8 cellular contexts compared by ENCODE assay signal in genomic region chr11:102564110-102564509, GRCh38. TPM values are rescaled to one million over a fixed set of nuclear protein-coding genes. Genes with fewer than 3 reads are reported as not detected.
DNase-seq lines count a peak whose midpoint lies in the region; ATAC-seq and TF ChIP-seq lines count a peak whose summit lies in the region.

No MANE protein-coding gene starts in this region.

- peaks cover 28% of the 10 kb centered on the region for H3K36me3 Mint-ChIP-seq in activated naive CD4-positive, alpha-beta T cell treated with anti-CD3 and anti-CD28 coated beads, Interleukin-2, amount 10 ng/mL, durations not matched to agents 7 days and 5 days
- peaks cover under 1% of the 10 kb centered on the region for H3K36me3 Mint-ChIP-seq in activated naive CD8-positive, alpha-beta T cell treated with anti-CD3 and anti-CD28 coated beads, Interleukin-2, amount 50 U/mL, for 24 hours (ENCODE audit: low read depth)
- H3K36me3 Mint-ChIP-seq in stimulated activated naive B cell treated with anti-CD40 and anti-IgM and Interleukin-4, amounts not matched to agents 10 μg/mL and 1 μg/mL and 100 μg/mL, for 72 hours, result peaks cover 16 to 22% of the 10 kb centered on the region in 2 donors
- no peaks in the 10 kb centered on the region for H3K36me3 Mint-ChIP-seq in CD4-positive, alpha-beta T cell (ENCODE audit: low read depth)

- no peak for TF ChIP-seq CTCF in gastroesophageal sphincter (IDR thresholded peaks at IDR 0.05)
- TF ChIP-seq CTCF in CD4-positive, alpha-beta T cell (IDR thresholded peaks at IDR 0.05), result no peak

- TF ChIP-seq POLR2A in gastroesophageal sphincter (IDR thresholded peaks at IDR 0.05), result no peak

- WGBS in gastroesophageal sphincter (ENCODE audit: low coverage in 1 of 2), 2 donors, result 68 to 80% methylated on average over 1 to 2 of the region's 2 CpGs

- H3K9me3 ChIP-seq in gastroesophageal sphincter, result peaks cover 0 to 4% (median 0%) of the 10 kb centered on the region in 3 donors
- peaks cover 4% of the 10 kb centered on the region for H3K9me3 ChIP-seq in CD4-positive, alpha-beta T cell (ENCODE audit: control insufficient read depth, low read length)

- CTCF ChIA-PET in activated naive CD4-positive, alpha-beta T cell treated with anti-CD3 and anti-CD28 coated beads, Interleukin-2, amount 10 ng/mL, durations not matched to agents 7 days and 5 days (lab: Charles Lee), result interaction anchor here (0.6 to 1.1 kb wide), 2 partner anchors 23 to 50 kb away, joined by 3 read pairs; no protein-coding TSS in a partner anchor
- CTCF ChIA-PET in CD4-positive, alpha-beta T cell (lab: Charles Lee), result no interaction called here

- TF ChIP-seq EP300 in gastroesophageal sphincter (IDR thresholded peaks at IDR 0.05), result no peak

- no peaks in the 10 kb centered on the region for H3K36me3 ChIP-seq in gastroesophageal sphincter

- intact Hi-C loops in CD4-positive, alpha-beta T cell (cut with DNase I, micrococcal nuclease), result no loop called here

- peaks cover 0 to 17% (median 0%) of the 10 kb centered on the region in 3 donors for H3K4me1 ChIP-seq in gastroesophageal sphincter

- ATAC-seq in HG03159 (IDR thresholded peaks at IDR 0.05; ENCODE audit: unreplicated experiment) (peak; percentile 73), gastroesophageal sphincter (no peak)
- peak; percentile 94 for ATAC-seq in activated naive CD8-positive, alpha-beta T cell treated with anti-CD3 and anti-CD28 coated beads, Interleukin-2, amount 50 U/mL, for 24 hours
- ATAC-seq in stimulated activated naive B cell treated with anti-CD40 and anti-IgM and Interleukin-4, amounts not matched to agents 10 μg/mL and 1 μg/mL and 100 μg/mL, for 72 hours (replicated peaks), result peak; percentile 59 to 64
- no peak for ATAC-seq in CD4-positive, alpha-beta T cell (ENCODE audit: poor library complexity)

- H3K4me1 Mint-ChIP-seq in activated naive CD4-positive, alpha-beta T cell treated with anti-CD3 and anti-CD28 coated beads, Interleukin-2, amount 10 ng/mL, durations not matched to agents 7 days and 5 days, result peaks cover 50% of the 10 kb centered on the region
- H3K4me1 Mint-ChIP-seq in activated naive CD8-positive, alpha-beta T cell treated with anti-CD3 and anti-CD28 coated beads, Interleukin-2, amount 50 U/mL, for 24 hours, result peaks cover 48% of the 10 kb centered on the region
- peaks cover 32 to 56% of the 10 kb centered on the region in 2 donors for H3K4me1 Mint-ChIP-seq in stimulated activated naive B cell treated with anti-CD40 and anti-IgM and Interleukin-4, amounts not matched to agents 10 μg/mL and 1 μg/mL and 100 μg/mL, for 72 hours
- H3K4me1 Mint-ChIP-seq in CD4-positive, alpha-beta T cell (ENCODE audit: low read depth), result peaks cover 45% of the 10 kb centered on the region

- POLR2A ChIA-PET in CD4-positive, alpha-beta T cell (lab: Charles Lee), result interaction anchor here (0.6 to 1.2 kb wide), 2 partner anchors 25 to 38 kb away, joined by 3 read pairs; no protein-coding TSS in a partner anchor

- peak overlapping the region; percentile 19 for H3K27ac Mint-ChIP-seq in activated naive CD4-positive, alpha-beta T cell treated with anti-CD3 and anti-CD28 coated beads, Interleukin-2, amount 10 ng/mL, durations not matched to agents 7 days and 5 days
- no peak overlapping the region for H3K27ac Mint-ChIP-seq in activated naive CD8-positive, alpha-beta T cell treated with anti-CD3 and anti-CD28 coated beads, Interleukin-2, amount 50 U/mL, for 24 hours
- peak overlapping the region; percentile 39 for H3K27ac Mint-ChIP-seq in stimulated activated naive B cell treated with anti-CD40 and anti-IgM and Interleukin-4, amounts not matched to agents 10 μg/mL and 1 μg/mL and 100 μg/mL, for 72 hours
- no peak overlapping the region for H3K27ac Mint-ChIP-seq in CD4-positive, alpha-beta T cell

- H3K4me3 Mint-ChIP-seq in activated naive CD4-positive, alpha-beta T cell treated with anti-CD3 and anti-CD28 coated beads, Interleukin-2, amount 10 ng/mL, durations not matched to agents 7 days and 5 days, result no peak overlapping the region
- no peak overlapping the region for H3K4me3 Mint-ChIP-seq in activated naive CD8-positive, alpha-beta T cell treated with anti-CD3 and anti-CD28 coated beads, Interleukin-2, amount 50 U/mL, for 24 hours
- H3K4me3 Mint-ChIP-seq in stimulated activated naive B cell treated with anti-CD40 and anti-IgM and Interleukin-4, amounts not matched to agents 10 μg/mL and 1 μg/mL and 100 μg/mL, for 72 hours, result peak overlapping the region in 1 of 2 donors; percentile 2
- H3K4me3 Mint-ChIP-seq in CD4-positive, alpha-beta T cell, result no peak overlapping the region

- H3K27me3 Mint-ChIP-seq in activated naive CD4-positive, alpha-beta T cell treated with anti-CD3 and anti-CD28 coated beads, Interleukin-2, amount 10 ng/mL, durations not matched to agents 7 days and 5 days, result no peaks in the 10 kb centered on the region
- no peaks in the 10 kb centered on the region for H3K27me3 Mint-ChIP-seq in activated naive CD8-positive, alpha-beta T cell treated with anti-CD3 and anti-CD28 coated beads, Interleukin-2, amount 50 U/mL, for 24 hours
- no peaks in the 10 kb centered on the region for H3K27me3 Mint-ChIP-seq in stimulated activated naive B cell treated with anti-CD40 and anti-IgM and Interleukin-4, amounts not matched to agents 10 μg/mL and 1 μg/mL and 100 μg/mL, for 72 hours
- H3K27me3 Mint-ChIP-seq in CD4-positive, alpha-beta T cell, result no peaks in the 10 kb centered on the region

- H3K9me3 Mint-ChIP-seq in activated naive CD4-positive, alpha-beta T cell treated with anti-CD3 and anti-CD28 coated beads, Interleukin-2, amount 10 ng/mL, durations not matched to agents 7 days and 5 days, result peaks cover 31% of the 10 kb centered on the region
- H3K9me3 Mint-ChIP-seq in activated naive CD8-positive, alpha-beta T cell treated with anti-CD3 and anti-CD28 coated beads, Interleukin-2, amount 50 U/mL, for 24 hours, result peaks cover 18% of the 10 kb centered on the region
- peaks cover 6 to 12% of the 10 kb centered on the region in 2 donors for H3K9me3 Mint-ChIP-seq in stimulated activated naive B cell treated with anti-CD40 and anti-IgM and Interleukin-4, amounts not matched to agents 10 μg/mL and 1 μg/mL and 100 μg/mL, for 72 hours
- peaks cover 6% of the 10 kb centered on the region for H3K9me3 Mint-ChIP-seq in CD4-positive, alpha-beta T cell

- H3K27me3 ChIP-seq in gastroesophageal sphincter, result no peaks in the 10 kb centered on the region
- H3K27me3 ChIP-seq in CD4-positive, alpha-beta T cell (ENCODE audit: control insufficient read depth, insufficient read depth, low read length), result no peaks in the 10 kb centered on the region

- H3K27ac ChIP-seq in gastroesophageal sphincter, result no peak overlapping the region
- H3K27ac ChIP-seq in CD4-positive, alpha-beta T cell (ENCODE audit: low read depth, low read length), result no peak overlapping the region

- H3K4me3 ChIP-seq in gastroesophageal sphincter, result no peak overlapping the region

- DNase-seq in activated naive CD4-positive, alpha-beta T cell treated with anti-CD3 and anti-CD28 coated beads, Interleukin-2, amount 10 ng/mL, durations not matched to agents 7 days and 5 days, result no peak
- DNase-seq in activated naive CD4-positive, alpha-beta T cell treated with Interleukin-2 at 50 U/mL for 16 hours, result no peak
- DNase-seq in activated naive CD8-positive, alpha-beta T cell treated with anti-CD3 and anti-CD28 coated beads, Interleukin-2, amount 50 U/mL, for 24 hours, result no peak
- no peak for DNase-seq in stimulated activated naive B cell treated with anti-CD40 and anti-IgM and Interleukin-4, amounts not matched to agents 10 μg/mL and 1 μg/mL and 100 μg/mL, for 72 hours
- DNase-seq in CD4-positive, alpha-beta T cell, result no peak
- DNase-seq in NCI-H1092 (lab: John Stamatoyannopoulos, UW), result no peak

RNA-seq across cellular contexts. Expression of gene MMP7, which starts 33.6 kb away (rescaled TPM):
- 10 to 100 TPM in 1 of 4 donors, not detected in 3; 36.7 TPM for total RNA-seq in gastroesophageal sphincter
- total RNA-seq in CD4-positive, alpha-beta T cell, result not detected

Comparison
In these comparisons a context has a peak if more than half of its experiments do, and no peak if none do; other contexts are left out.
1. H3K27ac Mint-ChIP-seq: peak in activated naive CD4-positive, alpha-beta T cell treated with anti-CD3 and anti-CD28 coated beads, Interleukin-2, amount 10 ng/mL, durations not matched to agents 7 days and 5 days (single experiment) and stimulated activated naive B cell treated with anti-CD40 and anti-IgM and Interleukin-4, amounts not matched to agents 10 μg/mL and 1 μg/mL and 100 μg/mL, for 72 hours (single experiment); none in activated naive CD8-positive, alpha-beta T cell treated with anti-CD3 and anti-CD28 coated beads, Interleukin-2, amount 50 U/mL, for 24 hours (single experiment) and CD4-positive, alpha-beta T cell (single experiment).
2. ATAC-seq: peak in HG03159 (single experiment), activated naive CD8-positive, alpha-beta T cell treated with anti-CD3 and anti-CD28 coated beads, Interleukin-2, amount 50 U/mL, for 24 hours (single experiment) and stimulated activated naive B cell treated with anti-CD40 and anti-IgM and Interleukin-4, amounts not matched to agents 10 μg/mL and 1 μg/mL and 100 μg/mL, for 72 hours (2 of 2); none in gastroesophageal sphincter (single experiment) and CD4-positive, alpha-beta T cell (single experiment).